ENCODE assay signal across 8 cellular contexts in the genomic region with DNA sequence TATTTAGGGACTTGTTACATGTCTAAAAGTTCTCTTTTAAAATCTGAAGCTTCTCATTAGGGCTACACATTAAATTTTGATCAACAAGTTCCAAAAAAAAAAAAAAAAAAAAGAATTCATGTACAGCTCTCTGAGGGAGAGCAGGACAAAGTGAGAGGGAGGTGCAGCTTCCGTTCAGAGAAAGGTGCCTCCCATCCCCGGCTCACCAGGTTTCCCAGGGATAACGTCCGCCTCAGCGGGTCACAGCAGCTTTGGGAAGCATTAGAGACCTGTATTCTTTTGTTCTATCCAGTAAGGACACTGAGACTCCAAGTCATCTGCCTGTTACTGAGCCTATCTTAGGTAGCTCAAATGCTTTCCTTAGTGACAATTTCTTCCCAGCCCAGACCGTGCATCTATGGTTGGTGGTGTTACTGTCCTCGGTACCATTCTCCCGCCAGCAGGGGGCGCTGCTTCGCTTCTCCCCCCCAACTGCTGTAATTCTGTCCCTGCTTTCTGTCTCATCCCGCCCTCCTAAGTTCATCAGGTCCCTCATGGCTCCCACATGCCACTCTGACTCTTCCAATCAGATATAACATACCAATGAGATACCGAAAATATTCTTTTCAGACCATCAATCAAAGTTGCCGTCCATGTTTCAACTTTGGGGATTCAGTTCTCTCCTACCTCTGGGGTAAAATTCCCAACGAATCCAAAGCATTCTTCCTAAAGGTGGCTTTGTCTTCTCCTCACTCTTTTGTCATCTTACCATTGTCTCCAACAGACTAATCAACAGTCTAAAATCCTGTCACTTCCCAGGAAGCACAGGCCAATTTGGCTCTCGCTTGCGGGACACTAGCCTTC.
DNase-seq lines count a peak whose midpoint lies in the region; ATAC-seq and TF ChIP-seq lines count a peak whose summit lies in the region.

No MANE protein-coding gene starts in this region.

- H3K18ac ChIP-seq in H9 (ENCODE audit: insufficient read length, low read depth, low read length), result no peak overlapping the region

- H3K9me3 Mint-ChIP-seq in H9 (peaks cover 0 to 2% of the 10 kb centered on the region in 2 experiments; a peak in 2 of 5 replicates), mesothelial cell of epicardium (peaks cover 10% of the 10 kb centered on the region)
- no peaks in the 10 kb centered on the region for H3K9me3 Mint-ChIP-seq in activated CD4-positive, alpha-beta T cell treated with anti-CD3 and anti-CD28 coated beads for 36 hours (ENCODE audit: low read depth)

- no peak overlapping the region for H4K8ac ChIP-seq in H9 (replicated peaks; ENCODE audit: insufficient read length, low read depth, low read length)

- H3K4me3 ChIP-seq in tibial nerve, result no peak overlapping the region

- no peak overlapping the region for H3K27ac ChIP-seq in H9 (ENCODE audit: insufficient read length, low read depth, low read length)
- no peak overlapping the region for H3K27ac ChIP-seq in tibial nerve

- no peaks in the 10 kb centered on the region for H3K27me3 ChIP-seq in H9 (ENCODE audit: insufficient read depth, low read length)
- H3K27me3 ChIP-seq in tibial nerve, result no peaks in the 10 kb centered on the region

- intact Hi-C loops in activated CD4-positive, alpha-beta T cell treated with anti-CD3 and anti-CD28 coated beads for 36 hours (cut with DNase I, micrococcal nuclease), result loop anchor here (2.0 to 5.0 kb wide), 3 partner anchors 122 to 438 kb away; no protein-coding TSS in a partner anchor

- H3K79me2 ChIP-seq in H9 (ENCODE audit: insufficient read depth, low read length), result no peaks in the 10 kb centered on the region

- H3K9me3 ChIP-seq in H9 (ENCODE audit: control insufficient read depth, low read depth, low read length), result no peaks in the 10 kb centered on the region
- H3K9me3 ChIP-seq in tibial nerve, result no peaks in the 10 kb centered on the region

- no peak overlapping the region for H3K14ac ChIP-seq in H9 (ENCODE audit: insufficient read depth, low read length)

- TF ChIP-seq EP300 in tibial nerve (IDR thresholded peaks at IDR 0.05), result no peak

- ATAC-seq in activated CD4-positive, alpha-beta T cell treated with anti-CD3 and anti-CD28 coated beads for 36 hours, result peak; percentile 47

- H3K4ac ChIP-seq in H9 (ENCODE audit: low read depth, low read length), result no peak overlapping the region

- no peak for TF ChIP-seq POLR2A in tibial nerve (IDR thresholded peaks at IDR 0.05)

- H3K36me3 ChIP-seq in tibial nerve, result no peaks in the 10 kb centered on the region

- no peak overlapping the region for H4K91ac ChIP-seq in H9 (ENCODE audit: insufficient read length, low read depth, low read length)

- H3K4me1 ChIP-seq in H9 (ENCODE audit: insufficient read depth, low read length) (no peaks in the 10 kb centered on the region), tibial nerve (no peaks in the 10 kb centered on the region)

- H3K4me1 Mint-ChIP-seq in H9 (peaks cover 0 to 2% of the 10 kb centered on the region in 2 experiments; a peak in 1 of 4 replicates), mesothelial cell of epicardium (peaks cover 9% of the 10 kb centered on the region)
- H3K4me1 Mint-ChIP-seq in activated CD4-positive, alpha-beta T cell treated with anti-CD3 and anti-CD28 coated beads for 36 hours, result no peaks in the 10 kb centered on the region

- H2BK12ac ChIP-seq in H9 (ENCODE audit: insufficient read length, low read depth, low read length), result no peak overlapping the region

- H3T11ph ChIP-seq in H9 (ENCODE audit: low read length), result no peak overlapping the region

- H3K9ac ChIP-seq in H9 (ENCODE audit: extremely low read depth, insufficient read length, low read length), result no peak overlapping the region

- H4K5ac ChIP-seq in H9 (ENCODE audit: insufficient read length, low read depth, low read length), result no peak overlapping the region

- no CpG with 5 or more reads among the region's 16 CpGs for WGBS in H9 (ENCODE audit: extremely low coverage, insufficient read length, low lambda C conversion rate)
- WGBS in tibial nerve, 2 donors, result 45 to 52% methylated on average over 16 of the region's 16 CpGs

- H3K23me2 ChIP-seq in H9 (ENCODE audit: insufficient read length, low read depth, low read length, poor library complexity, severe bottlenecking), result no peaks in the 10 kb centered on the region

- H3K4me3 Mint-ChIP-seq in H9, result no peak overlapping the region
- H3K4me3 Mint-ChIP-seq in activated CD4-positive, alpha-beta T cell treated with anti-CD3 and anti-CD28 coated beads for 36 hours, result no peak overlapping the region
- no peak overlapping the region for H3K4me3 Mint-ChIP-seq in mesothelial cell of epicardium

- no peak overlapping the region for H2BK120ac ChIP-seq in H9 (ENCODE audit: low read depth, low read length, poor library complexity, severe bottlenecking)

- no peak overlapping the region for H2AFZ ChIP-seq in H9 (ENCODE audit: low read length)

- H3K36me3 Mint-ChIP-seq in H9 (ENCODE audit: insufficient read depth in 1 of 3, low read depth in 3 of 3) (no peaks in the 10 kb centered on the region; a peak in 3 of 7 replicates), mesothelial cell of epicardium (no peaks in the 10 kb centered on the region)
- H3K36me3 Mint-ChIP-seq in activated CD4-positive, alpha-beta T cell treated with anti-CD3 and anti-CD28 coated beads for 36 hours (ENCODE audit: low read depth), result no peaks in the 10 kb centered on the region

- TF ChIP-seq CTCF in H9 (conservative IDR thresholded peaks at IDR 0.05) (peak; percentile 94), mesothelial cell of epicardium (IDR thresholded peaks at IDR 0.05; ENCODE audit: unreplicated experiment) (peak; percentile 84), tibial nerve (IDR thresholded peaks at IDR 0.05) (peak; percentile 17 to 55 (median 24))

- no peak overlapping the region for H3K56ac ChIP-seq in H9 (ENCODE audit: insufficient read length, low read depth, low read length)

- no peak overlapping the region for H3K27ac Mint-ChIP-seq in H9
- no peak overlapping the region for H3K27ac Mint-ChIP-seq in activated CD4-positive, alpha-beta T cell treated with anti-CD3 and anti-CD28 coated beads for 36 hours
- H3K27ac Mint-ChIP-seq in mesothelial cell of epicardium, result no peak overlapping the region

- H4K20me1 ChIP-seq in H9 (ENCODE audit: control insufficient read depth, insufficient read depth, insufficient read length), result no peaks in the 10 kb centered on the region

- H2BK5ac ChIP-seq in H9 (ENCODE audit: insufficient read length, low read length), result no peak overlapping the region

- H3K79me1 ChIP-seq in H9 (ENCODE audit: insufficient read depth, low read depth, low read length, poor library complexity, severe bottlenecking), result no peaks in the 10 kb centered on the region

- CTCF ChIA-PET in activated CD4-positive, alpha-beta T cell treated with anti-CD3 and anti-CD28 coated beads for 36 hours (lab: Charles Lee), result interaction anchor here (0.5 to 3.9 kb wide), 16 partner anchors 10 to 574 kb away, joined by 3 to 43 read pairs (median 4); no protein-coding TSS in a partner anchor

- H3K4me2 ChIP-seq in H9 (ENCODE audit: insufficient read depth, insufficient read length, low read length), result no peak overlapping the region

- DNase-seq in NCI-H2107 treated with DMSO at 0.1 percent for 48 hours (lab: John Stamatoyannopoulos, UW; ENCODE audit: unreplicated experiment) (peak; percentile 8), NCI-H2107 (lab: John Stamatoyannopoulos, UW) (no peak), H9 (peak; percentile 75), LoVo (ENCODE audit: low spot score) (peak; percentile 34), mesothelial cell of epicardium (ENCODE audit: low spot score in 2 of 2, unreplicated experiment in 2 of 2) (peak in 1 of 2 experiments; percentile 47), tibial nerve (ENCODE audit: low spot score in 2 of 2) (no peak)
- DNase-seq in activated CD4-positive, alpha-beta T cell treated with anti-CD3 and anti-CD28 coated beads for 36 hours, result peak; percentile 72
- peak; percentile 11 for DNase-seq in effector CD4-positive, alpha-beta T cell

- POLR2A ChIA-PET in activated CD4-positive, alpha-beta T cell treated with anti-CD3 and anti-CD28 coated beads for 36 hours (lab: Charles Lee), result no interaction called here

- no peak overlapping the region for H3K23ac ChIP-seq in H9 (ENCODE audit: insufficient read length, low read depth, low read length)

- H3K27me3 Mint-ChIP-seq in H9 (ENCODE audit: low read depth) (no peaks in the 10 kb centered on the region), mesothelial cell of epicardium (ENCODE audit: low read depth) (peaks cover 2% of the 10 kb centered on the region)
- H3K27me3 Mint-ChIP-seq in activated CD4-positive, alpha-beta T cell treated with anti-CD3 and anti-CD28 coated beads for 36 hours, result peaks cover 4% of the 10 kb centered on the region

- no peak overlapping the region for H2AK5ac ChIP-seq in H9 (ENCODE audit: insufficient read length, low read length)

- H2BK20ac ChIP-seq in H9 (ENCODE audit: low read depth, low read length, poor library complexity, severe bottlenecking), result no peak overlapping the region

- no peak overlapping the region for H2BK15ac ChIP-seq in H9 (ENCODE audit: low read depth, low read length)

Comparison
In these comparisons a context has a peak if more than half of its experiments do, and no peak if none do; other contexts are left out.
1. DNase-seq: peak in NCI-H2107 treated with DMSO at 0.1 percent for 48 hours (single experiment), H9 (single experiment), LoVo (single experiment), activated CD4-positive, alpha-beta T cell treated with anti-CD3 and anti-CD28 coated beads for 36 hours (single experiment) and effector CD4-positive, alpha-beta T cell (single experiment); none in NCI-H2107 (single experiment) and tibial nerve (0 of 2).
2. CTCF ChIP-seq: peak in every context shown above with its lines; median percentile 94 in H9; 84 in mesothelial cell of epicardium; 24 in tibial nerve.